In the genomic region with DNA sequence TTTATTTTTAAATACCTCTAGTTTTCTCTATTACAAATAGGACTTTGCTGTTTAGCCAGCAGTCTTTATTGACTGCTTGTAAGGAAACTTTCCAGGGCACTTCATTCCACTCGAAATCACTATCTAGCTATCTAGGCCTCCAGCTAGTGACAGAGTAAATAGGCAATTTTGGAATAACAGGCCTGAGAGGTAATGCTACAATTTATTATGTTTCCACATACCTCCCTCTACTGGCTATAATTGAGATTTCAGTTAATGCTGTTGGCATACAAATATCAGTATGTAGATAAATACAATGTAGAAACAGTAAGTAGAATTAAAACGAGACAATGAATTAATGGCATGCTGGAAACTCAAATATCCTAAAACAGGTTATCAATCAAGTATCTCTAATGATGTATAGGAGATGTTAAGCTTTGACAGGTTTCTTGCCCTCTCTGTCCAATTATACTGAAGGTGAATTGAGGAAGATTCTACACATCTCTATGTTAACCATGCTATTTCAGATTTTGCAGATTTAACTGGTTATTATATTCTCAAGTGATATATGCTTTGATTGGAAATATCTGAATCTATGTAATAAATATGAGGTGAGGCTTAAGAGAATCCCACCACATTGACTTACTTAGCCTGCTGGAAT, we compare ENCODE assay signal across 8 cellular contexts. TPM values are rescaled to one million over a fixed set of nuclear protein-coding genes. Genes with fewer than 3 reads are reported as not detected.
DNase-seq lines count a peak whose midpoint lies in the region; ATAC-seq, FAIRE-seq and TF ChIP-seq lines count a peak whose summit lies in the region.

No MANE protein-coding gene starts in this region.

- TF ChIP-seq CTCF in DOHH2 (IDR thresholded peaks at IDR 0.05; ENCODE audit: low read depth, low read length, poor library complexity, severe bottlenecking) (peak; percentile 71), WTC11 (IDR thresholded peaks at IDR 0.05) (no peak; the same call in 1 of the 2 replicates)

- no peaks in the 10 kb centered on the region for H3K4me1 Mint-ChIP-seq in WTC11

- no peaks in the 10 kb centered on the region for H4K20me1 ChIP-seq in DOHH2 (ENCODE audit: control insufficient read depth, insufficient read depth, low read depth, low read length)

- no peak overlapping the region for H3K4me2 ChIP-seq in DOHH2 (ENCODE audit: low read length)

- no peaks in the 10 kb centered on the region for H3K9me3 ChIP-seq in DOHH2 (ENCODE audit: control insufficient read depth, insufficient read depth, low read length)

- CTCF ChIA-PET in WTC11 (lab: Charles Lee): interaction anchor here (0.6 to 2.1 kb wide), 8 partner anchors 29 to 1110 kb away, joined by 3 to 6 read pairs (median 4); a partner anchor contains a TSS

- H3K9me3 Mint-ChIP-seq in WTC11: no peaks in the 10 kb centered on the region

- H3K27me3 ChIP-seq in DOHH2 (ENCODE audit: control insufficient read depth, low read length): no peaks in the 10 kb centered on the region

- H3K9me2 ChIP-seq in DOHH2 (replicated peaks; ENCODE audit: control insufficient read depth, low read length): no peaks in the 10 kb centered on the region

- no peak overlapping the region for H3K4me3 Mint-ChIP-seq in WTC11

- H3K36me3 ChIP-seq in DOHH2 (ENCODE audit: control insufficient read depth, low read length): peaks cover 54% of the 10 kb centered on the region

- peaks cover 8% of the 10 kb centered on the region for H3K4me1 ChIP-seq in DOHH2 (ENCODE audit: control insufficient read depth, low read length)

- no peak overlapping the region for H3K27ac Mint-ChIP-seq in WTC11

- H3K36me3 Mint-ChIP-seq in WTC11: peaks cover 28% of the 10 kb centered on the region

- no peak for TF ChIP-seq POLR2A in H54 (IDR thresholded peaks at IDR 0.05; ENCODE audit: low read depth, low read length)

- H3K4me3 ChIP-seq in DOHH2 (ENCODE audit: low read length): no peak overlapping the region

- peaks cover 16% of the 10 kb centered on the region for H3K79me2 ChIP-seq in DOHH2 (ENCODE audit: control insufficient read depth, low read length)

- no peak for ATAC-seq in WTC11

- H3F3A ChIP-seq in DOHH2 (ENCODE audit: control insufficient read depth, insufficient read depth): peaks cover 4% of the 10 kb centered on the region; the same call in 1 of the 2 replicates

- no peaks in the 10 kb centered on the region for H3K27me3 Mint-ChIP-seq in WTC11 (ENCODE audit: low read depth)

- peak; percentile 68 for FAIRE-seq in H54 (lab: Jason Lieb, UNC)

- POLR2A ChIA-PET in WTC11 (lab: Charles Lee): interaction anchor here (0.6 to 0.7 kb wide), 2 partner anchors 30 to 392 kb away, joined by 3 read pairs; a partner anchor contains a TSS

- DNase-seq in H54 (ENCODE audit: insufficient read length, low spot score) (no peak), NCI-H446 treated with DMSO at 0.1 percent for 48 hours (lab: John Stamatoyannopoulos, UW) (peak; percentile 7), cerebellar cortex (ENCODE audit: low spot score) (peak; percentile 68), lung microvascular endothelial cell (ENCODE audit: low read depth in 2 of 2) (peak; percentile 40 to 67), WTC11 (ENCODE audit: low spot score) (no peak)
- no peak for DNase-seq in activated CD4-positive, alpha-beta T cell treated with anti-CD3 and anti-CD28 coated beads, Interleukin-2, amount 50 U/mL, for 48 hours
- DNase-seq in activated effector memory CD4-positive, alpha-beta T cell treated with anti-CD3 and anti-CD28 coated beads, Interleukin-2, amount 50 U/mL, for 16 hours: no peak

- no peak overlapping the region for H3K27ac ChIP-seq in DOHH2 (ENCODE audit: low read depth, low read length)

TF ChIP-seq in WTC11, 78 proteins besides CTCF, POLR2A, EP300 and RAD21:
- TF ChIP-seq ELF4 (CRISPR knock-in tag; IDR thresholded peaks at IDR 0.05; ENCODE audit: low read depth): no peak
- no peak for TF ChIP-seq SP1 (CRISPR knock-in tag; conservative IDR thresholded peaks at IDR 0.05)
- TF ChIP-seq, protein P1, sequence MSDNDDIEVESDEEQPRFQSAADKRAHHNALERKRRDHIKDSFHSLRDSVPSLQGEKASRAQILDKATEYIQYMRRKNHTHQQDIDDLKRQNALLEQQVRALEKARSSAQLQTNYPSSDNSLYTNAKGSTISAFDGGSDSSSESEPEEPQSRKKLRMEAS (CRISPR knock-in tag; IDR thresholded peaks at IDR 0.05): no peak
- TF ChIP-seq, protein P2, sequence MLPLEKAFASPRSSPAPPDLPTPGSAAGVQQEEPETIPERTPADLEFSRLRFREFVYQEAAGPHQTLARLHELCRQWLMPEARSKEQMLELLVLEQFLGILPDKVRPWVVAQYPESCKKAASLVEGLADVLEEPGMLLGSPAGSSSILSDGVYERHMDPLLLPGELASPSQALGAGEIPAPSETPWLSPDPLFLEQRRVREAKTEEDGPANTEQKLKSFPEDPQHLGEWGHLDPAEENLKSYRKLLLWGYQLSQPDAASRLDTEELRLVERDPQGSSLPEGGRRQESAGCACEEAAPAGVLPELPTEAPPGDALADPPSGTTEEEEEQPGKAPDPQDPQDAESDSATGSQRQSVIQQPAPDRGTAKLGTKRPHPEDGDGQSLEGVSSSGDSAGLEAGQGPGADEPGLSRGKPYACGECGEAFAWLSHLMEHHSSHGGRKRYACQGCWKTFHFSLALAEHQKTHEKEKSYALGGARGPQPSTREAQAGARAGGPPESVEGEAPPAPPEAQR (CRISPR knock-in tag; IDR thresholded peaks at IDR 0.05): no peak
- TF ChIP-seq NR3C1 (CRISPR knock-in tag; conservative IDR thresholded peaks at IDR 0.05; ENCODE audit: low read depth): no peak
- no peak for TF ChIP-seq JUN (CRISPR knock-in tag; IDR thresholded peaks at IDR 0.05)
- TF ChIP-seq, protein P3, sequence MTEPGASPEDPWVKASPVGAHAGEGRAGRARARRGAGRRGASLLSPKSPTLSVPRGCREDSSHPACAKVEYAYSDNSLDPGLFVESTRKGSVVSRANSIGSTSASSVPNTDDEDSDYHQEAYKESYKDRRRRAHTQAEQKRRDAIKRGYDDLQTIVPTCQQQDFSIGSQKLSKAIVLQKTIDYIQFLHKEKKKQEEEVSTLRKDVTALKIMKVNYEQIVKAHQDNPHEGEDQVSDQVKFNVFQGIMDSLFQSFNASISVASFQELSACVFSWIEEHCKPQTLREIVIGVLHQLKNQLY (CRISPR knock-in tag; IDR thresholded peaks at IDR 0.05): no peak
- TF ChIP-seq ZNF416 (CRISPR knock-in tag; IDR thresholded peaks at IDR 0.05): no peak
- no peak for TF ChIP-seq NR1H2 (CRISPR knock-in tag; IDR thresholded peaks at IDR 0.05)
- no peak for TF ChIP-seq ZNF138 (CRISPR knock-in tag; conservative IDR thresholded peaks at IDR 0.05)
- TF ChIP-seq HMGA2 (CRISPR knock-in tag; IDR thresholded peaks at IDR 0.05): no peak

RNA-seq across cellular contexts. Expression of a gene that starts 7.2 kb away (rescaled TPM):
- 16.1 and 19.8 TPM in 2 replicates for total RNA-seq in lung microvascular endothelial cell
- total RNA-seq in WTC11 (2021): 16.7 to 18.5 TPM (median 17.9 TPM) in 3 replicates

RNA-seq across cellular contexts. Expression of a gene that starts 29.7 kb away (rescaled TPM):
- total RNA-seq in lung microvascular endothelial cell (24.0 and 33.5 TPM in 2 replicates), WTC11 (2021) (29.6 to 36.2 TPM (median 31.6 TPM) in 3 replicates)

RNA-seq across cellular contexts. Expression of a gene that starts 37.7 kb away (rescaled TPM):
- total RNA-seq in lung microvascular endothelial cell (not detected in 2 replicates), WTC11 (2021) (not detected in 3 replicates)

Comparison
In these comparisons a context has a peak if more than half of its experiments do, and no peak if none do; other contexts are left out.
1. DNase-seq: peak in NCI-H446 treated with DMSO at 0.1 percent for 48 hours (single experiment), cerebellar cortex (single experiment) and lung microvascular endothelial cell (2 of 2); none in H54 (single experiment), activated CD4-positive, alpha-beta T cell treated with anti-CD3 and anti-CD28 coated beads, Interleukin-2, amount 50 U/mL, for 48 hours (0 of 2), activated effector memory CD4-positive, alpha-beta T cell treated with anti-CD3 and anti-CD28 coated beads, Interleukin-2, amount 50 U/mL, for 16 hours (single experiment) and WTC11 (single experiment).